ENCODE assay signal across 4 cellular contexts in genomic region chr16:1452530-1452929, GRCh38. TPM values are rescaled to one million over a fixed set of nuclear protein-coding genes. Genes with fewer than 3 reads are reported as not detected.
"Had no signal": no experiment of that assay in that cellular context is flagged by ENCODE, and none has a peak within 500 bp of the region (broad histone marks: within the 10 kb centered on the region; RNA-seq: fewer than 3 reads in every experiment).

No MANE protein-coding gene starts in this region.

- ATAC-seq: GM12878 had no signal

- H3K4me3 ChIP-seq: GM12878 had no signal

- DNase-seq: GDM1, GF-D8 had no signal

RNA-seq across cellular contexts. Expression of gene PERCC1, which starts 21.7 kb away (rescaled TPM):
- total RNA-seq: G401, GM12878 had no signal

RNA-seq across cellular contexts. Expression of gene PTX4, which starts 36.2 kb away (rescaled TPM):
- total RNA-seq: GM12878 had no signal
